8 cellular contexts compared by ENCODE assay signal in the genomic region with DNA sequence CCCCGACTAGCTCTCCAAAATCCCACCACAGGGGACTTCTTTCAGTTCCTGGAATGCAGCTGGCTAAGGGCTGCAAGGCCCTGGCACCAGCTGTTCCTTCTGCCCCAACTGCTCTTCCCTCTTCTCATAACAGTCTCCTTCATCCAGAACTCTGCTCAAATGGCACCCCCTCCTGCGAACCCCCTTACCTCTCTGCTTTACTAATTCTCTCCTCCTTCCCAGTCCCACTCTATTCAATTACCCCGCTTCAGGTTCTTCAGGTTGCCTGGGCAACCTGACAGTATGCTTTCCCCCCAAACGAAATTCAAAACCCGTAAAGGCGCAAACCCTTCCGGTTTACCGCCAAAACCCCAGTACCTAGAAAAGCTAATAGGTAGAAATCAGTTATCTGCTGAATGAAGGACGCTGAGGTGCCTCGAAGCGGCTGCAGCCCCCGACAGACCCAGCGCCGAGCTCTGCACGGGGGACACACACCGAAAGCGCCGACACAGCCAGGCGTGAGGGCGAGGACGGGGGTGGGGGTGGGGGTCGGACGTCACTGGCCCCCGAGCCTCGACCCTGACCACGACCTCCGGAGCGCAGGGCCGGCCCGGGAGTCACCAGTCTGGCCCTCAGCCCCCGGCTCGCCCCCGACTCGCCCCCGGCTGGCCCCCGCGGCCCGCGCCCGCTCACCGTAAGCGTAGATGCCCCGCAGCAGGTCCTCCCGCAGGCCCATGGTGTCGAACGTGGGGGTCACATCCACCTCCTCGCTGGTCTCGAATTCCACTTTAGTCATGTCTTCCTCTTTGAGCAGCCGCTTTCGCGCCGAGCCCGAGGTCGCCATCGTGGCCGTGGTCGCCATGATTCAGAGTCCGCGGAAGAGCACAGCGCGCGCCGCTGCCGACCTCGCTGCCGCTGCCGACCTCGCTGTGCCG. TPM values are rescaled to one million over a fixed set of nuclear protein-coding genes. Genes with fewer than 3 reads are reported as not detected.
DNase-seq lines count a peak whose midpoint lies in the region; ATAC-seq and TF ChIP-seq lines count a peak whose summit lies in the region.

No MANE protein-coding gene starts in this region.

- ATAC-seq in GM21528 (IDR thresholded peaks at IDR 0.05; ENCODE audit: low FRiP score, unreplicated experiment) (peak; percentile 12), HG03565 (IDR thresholded peaks at IDR 0.05; ENCODE audit: unreplicated experiment) (no peak)

- H3K9me3 ChIP-seq in esophagus squamous epithelium = no peaks in the 10 kb centered on the region

- intact Hi-C loops in esophagus squamous epithelium (cut with DNase I) = no loop called here

- peak overlapping the region; percentile 97 to 98 (median 98) for H3K27ac Mint-ChIP-seq in nephron

- no peaks in the 10 kb centered on the region for H3K9me3 Mint-ChIP-seq in nephron

- H3K4me3 Mint-ChIP-seq in nephron = peak overlapping the region; percentile 83 to 98 (median 97)

- in situ Hi-C loops in KBM-7 (cut with MboI; ENCODE audit: low pct_unique_long_range_greater_than_20kb, low sequenced_read_pairs) = no loop called here

- H3K27me3 ChIP-seq in GM06990 (replicated peaks; ENCODE audit: control insufficient read depth, insufficient read depth, low read length) (no peaks in the 10 kb centered on the region), esophagus squamous epithelium (no peaks in the 10 kb centered on the region)

- TF ChIP-seq CTCF in GM06990 (IDR thresholded peaks at IDR 0.05; ENCODE audit: insufficient read depth, low read length, poor library complexity, severe bottlenecking) = no peak
- TF ChIP-seq CTCF in WI38 (IDR thresholded peaks at IDR 0.05; ENCODE audit: low read depth, low read length) = no peak
- TF ChIP-seq CTCF in esophagus squamous epithelium (IDR thresholded peaks at IDR 0.05) = no peak
- no peak for TF ChIP-seq CTCF in nephron (IDR thresholded peaks at IDR 0.05; ENCODE audit: unreplicated experiment in 3 of 3)

- WGBS in esophagus squamous epithelium, 2 donors = 0 to 2% methylated on average over 3 to 7 of the region's 69 CpGs

- H3K4me1 ChIP-seq in esophagus squamous epithelium = peaks cover 12 to 47% (median 24%) of the 10 kb centered on the region in 3 donors

- H3K4me3 ChIP-seq in GM06990 (replicated peaks; ENCODE audit: low read depth, low read length) (peak overlapping the region; percentile 95), WI38 (ENCODE audit: low read depth, low read length) (peak overlapping the region; percentile 82), esophagus squamous epithelium (peak overlapping the region; percentile 67 to 97 (median 82))

- H3K27ac ChIP-seq in esophagus squamous epithelium = peak overlapping the region; percentile 95 to 99 (median 96)

- TF ChIP-seq POLR2A in esophagus squamous epithelium (IDR thresholded peaks at IDR 0.05) = no peak

- H3K36me3 Mint-ChIP-seq in nephron (ENCODE audit: low read depth) = peaks cover 24% of the 10 kb centered on the region

- DNase-seq in GM06990 (ENCODE audit: extremely low read depth, insufficient read length) (no peak), KBM-7 (peak; percentile 49), esophagus squamous epithelium (lab: John Stamatoyannopoulos, UW) (no peak), H4 (ENCODE audit: low spot score) (no peak)

- H3K27me3 Mint-ChIP-seq in nephron (ENCODE audit: low read depth) = peaks cover 3% of the 10 kb centered on the region

- peaks cover 32% of the 10 kb centered on the region for H3K4me1 Mint-ChIP-seq in nephron

- H3K36me3 ChIP-seq in GM06990 (ENCODE audit: control insufficient read depth, insufficient read depth, low read length) (peaks cover 10% of the 10 kb centered on the region), esophagus squamous epithelium (peaks cover 15 to 31% (median 18%) of the 10 kb centered on the region in 3 donors)

RNA-seq across cellular contexts. Expression of gene EIF4A3, which starts 0.6 kb away (rescaled TPM):
- total RNA-seq in esophagus squamous epithelium = 100 to 1,000 TPM in 2 of 4 donors, 10 to 100 TPM in 2; 69.0 to 112 (median 94.7) TPM
- 156 and 178 TPM in 2 replicates for total RNA-seq in H4 (2014; rRNA removed; shearing (Covaris generic))

RNA-seq across cellular contexts. Expression of gene CARD14, which starts 23.5 kb away (rescaled TPM):
- total RNA-seq in esophagus squamous epithelium = 10 to 100 TPM; 13.0 to 54.3 (median 27.6) TPM
- 0.15 TPM in 1 of 2 replicates, not detected in the other for total RNA-seq in H4 (2014; rRNA removed; shearing (Covaris generic))

RNA-seq across cellular contexts. Expression of gene GAA, which starts 45.0 kb away (rescaled TPM):
- 10 to 100 TPM; 14.3 to 50.4 (median 28.7) TPM for total RNA-seq in esophagus squamous epithelium
- 40.9 and 45.7 TPM in 2 replicates for total RNA-seq in H4 (2014; rRNA removed; shearing (Covaris generic))

Comparison
In these comparisons a context has a peak if more than half of its experiments do, and no peak if none do; other contexts are left out.
1. RNA of gene CARD14, which starts 23.5 kb away (total RNA-seq): 13.0 to 54.3 TPM in esophagus squamous epithelium; 0.15 TPM in H4; every median in the first group is over 10 times any median in the second.
2. Peak in every context shown above with its lines, with median percentiles within 50 percentile points of each other: H3K4me3 ChIP-seq.